8 cellular contexts compared by ENCODE assay signal in the genomic region with DNA sequence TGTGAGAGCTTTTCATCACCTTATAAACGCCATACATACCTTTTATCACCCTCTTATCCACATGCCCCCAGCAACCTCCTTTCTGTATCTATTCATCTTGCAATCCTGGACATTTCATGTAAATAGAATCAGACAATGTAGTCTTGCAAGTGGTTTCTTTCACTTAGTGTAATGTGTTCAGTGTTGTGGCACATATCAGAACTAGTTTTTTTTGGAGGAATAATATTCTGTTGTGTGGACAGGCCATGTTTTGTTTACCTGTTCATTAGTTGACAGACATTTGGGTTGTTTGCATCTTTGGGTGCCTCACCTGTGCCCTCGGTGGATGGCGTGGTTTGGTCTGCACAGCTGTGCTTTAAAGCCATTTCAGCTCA. TPM values are rescaled to one million over a fixed set of nuclear protein-coding genes. Genes with fewer than 3 reads are reported as not detected.
A peak's percentile ranks its signal among the peaks of the same experiment; 100 is the strongest.
DNase-seq lines count a peak whose midpoint lies in the region; ATAC-seq, FAIRE-seq and TF ChIP-seq lines count a peak whose summit lies in the region.

No MANE protein-coding gene starts in this region.

- TF ChIP-seq CTCF in kidney epithelial cell (IDR thresholded peaks at IDR 0.05; ENCODE audit: insufficient read depth, low read length, poor library complexity, severe bottlenecking) (no peak), suprapubic skin (IDR thresholded peaks at IDR 0.05) (no peak)

- peaks cover 41% of the 10 kb centered on the region for H3K36me3 Mint-ChIP-seq in T-helper 2 cell treated with Interferon-gamma antibody and Interleukin-4, amounts not matched to agents 5 μg/mL and 100 μg/mL, for 36 hours (ENCODE audit: low read depth)
- H3K36me3 Mint-ChIP-seq in activated naive CD8-positive, alpha-beta T cell treated with anti-CD3 and anti-CD28 coated beads, Interleukin-2, amount 50 U/mL, for 24 hours (ENCODE audit: low read depth), result peaks cover 37% of the 10 kb centered on the region

- peak overlapping the region; percentile 99 for H3K27ac ChIP-seq in suprapubic skin

- H3K4me3 Mint-ChIP-seq in T-helper 2 cell treated with Interferon-gamma antibody and Interleukin-4, amounts not matched to agents 5 μg/mL and 100 μg/mL, for 36 hours, result peak overlapping the region; percentile 94
- H3K4me3 Mint-ChIP-seq in activated naive CD8-positive, alpha-beta T cell treated with anti-CD3 and anti-CD28 coated beads, Interleukin-2, amount 50 U/mL, for 24 hours, result peak overlapping the region; percentile 88

- no peak for TF ChIP-seq POLR2A in suprapubic skin (IDR thresholded peaks at IDR 0.05)

- no peaks in the 10 kb centered on the region for H3K27me3 Mint-ChIP-seq in T-helper 2 cell treated with Interferon-gamma antibody and Interleukin-4, amounts not matched to agents 5 μg/mL and 100 μg/mL, for 36 hours (ENCODE audit: low read depth)
- no peaks in the 10 kb centered on the region for H3K27me3 Mint-ChIP-seq in activated naive CD8-positive, alpha-beta T cell treated with anti-CD3 and anti-CD28 coated beads, Interleukin-2, amount 50 U/mL, for 24 hours

- no peak for ATAC-seq in activated naive CD8-positive, alpha-beta T cell treated with anti-CD3 and anti-CD28 coated beads, Interleukin-2, amount 50 U/mL, for 24 hours
- no peak for ATAC-seq in HG03039 (IDR thresholded peaks at IDR 0.05; ENCODE audit: unreplicated experiment)

- H3K4me3 ChIP-seq in kidney epithelial cell (ENCODE audit: low read depth, low read length), result peak overlapping the region; percentile 95
- peak overlapping the region; percentile 98 for H3K4me3 ChIP-seq in suprapubic skin

- H3K36me3 ChIP-seq in kidney epithelial cell (ENCODE audit: control insufficient read depth, insufficient read depth, low read length) (peaks cover 6% of the 10 kb centered on the region), suprapubic skin (peaks cover 45% of the 10 kb centered on the region)

- H3K4me1 ChIP-seq in suprapubic skin, result peaks cover 78% of the 10 kb centered on the region

- no peak for FAIRE-seq in urothelium cell line (lab: Jason Lieb, UNC)

- H3K9me3 ChIP-seq in suprapubic skin, result no peaks in the 10 kb centered on the region

- peak overlapping the region; percentile 96 for H3K27ac Mint-ChIP-seq in T-helper 2 cell treated with Interferon-gamma antibody and Interleukin-4, amounts not matched to agents 5 μg/mL and 100 μg/mL, for 36 hours
- peak overlapping the region; percentile 87 for H3K27ac Mint-ChIP-seq in activated naive CD8-positive, alpha-beta T cell treated with anti-CD3 and anti-CD28 coated beads, Interleukin-2, amount 50 U/mL, for 24 hours

- TF ChIP-seq EP300 in suprapubic skin (IDR thresholded peaks at IDR 0.05), result no peak

- H3K4me1 Mint-ChIP-seq in T-helper 2 cell treated with Interferon-gamma antibody and Interleukin-4, amounts not matched to agents 5 μg/mL and 100 μg/mL, for 36 hours (ENCODE audit: low read depth), result peaks cover 29% of the 10 kb centered on the region
- H3K4me1 Mint-ChIP-seq in activated naive CD8-positive, alpha-beta T cell treated with anti-CD3 and anti-CD28 coated beads, Interleukin-2, amount 50 U/mL, for 24 hours, result peaks cover 54% of the 10 kb centered on the region

- H3K27me3 ChIP-seq in kidney epithelial cell (ENCODE audit: control insufficient read depth, insufficient read depth, low read length) (no peaks in the 10 kb centered on the region), suprapubic skin (no peaks in the 10 kb centered on the region)

- no peaks in the 10 kb centered on the region for H3K9me3 Mint-ChIP-seq in T-helper 2 cell treated with Interferon-gamma antibody and Interleukin-4, amounts not matched to agents 5 μg/mL and 100 μg/mL, for 36 hours
- no peaks in the 10 kb centered on the region for H3K9me3 Mint-ChIP-seq in activated naive CD8-positive, alpha-beta T cell treated with anti-CD3 and anti-CD28 coated beads, Interleukin-2, amount 50 U/mL, for 24 hours

- DNase-seq in T-helper 2 cell treated with Interferon-gamma antibody and Interleukin-4, amounts not matched to agents 5 μg/mL and 100 μg/mL, for 36 hours (ENCODE audit: low spot score), result no peak
- DNase-seq in T-helper 2 cell (no peak), kidney epithelial cell (ENCODE audit: low read depth) (no peak), suprapubic skin (ENCODE audit: low spot score in 2 of 2) (no peak), midbrain (lab: John Stamatoyannopoulos, UW) (no peak), urothelium cell line (ENCODE audit: low spot score) (no peak)
- no peak for DNase-seq in activated naive CD8-positive, alpha-beta T cell treated with anti-CD3 and anti-CD28 coated beads, Interleukin-2, amount 50 U/mL, for 24 hours

- 38% methylated on average over 3 of the region's 3 CpGs for WGBS in suprapubic skin

RNA-seq across cellular contexts. Expression of a gene that starts 1.3 kb away (rescaled TPM):
- 905 and 956 TPM in 2 replicates for total RNA-seq in kidney epithelial cell
- total RNA-seq in suprapubic skin, result 100 to 1,000 TPM; 183 to 282 (median 265) TPM

RNA-seq across cellular contexts. Expression of a gene that starts 15.4 kb away (rescaled TPM):
- total RNA-seq in kidney epithelial cell (540 and 586 TPM in 2 replicates), suprapubic skin (100 to 1,000 TPM in 2 of 4 donors, 10 to 100 TPM in 2; 74.5 to 142 (median 97.4) TPM)

RNA-seq across cellular contexts. Expression of a gene that starts 28.3 kb away (rescaled TPM):
- total RNA-seq in kidney epithelial cell, result 0.41 and 5.1 TPM in 2 replicates
- total RNA-seq in suprapubic skin, result 1 to 10 TPM; 3.5 to 7.9 (median 4.5) TPM

RNA-seq across cellular contexts. Expression of a gene that starts 36.6 kb away (rescaled TPM):
- total RNA-seq in kidney epithelial cell (18.7 and 25.7 TPM in 2 replicates), suprapubic skin (100 to 1,000 TPM in 1 of 4 donors, 10 to 100 TPM in 3; 11.6 to 102 (median 22.6) TPM)
